27 cellular contexts compared by ENCODE assay signal in the genomic region with DNA sequence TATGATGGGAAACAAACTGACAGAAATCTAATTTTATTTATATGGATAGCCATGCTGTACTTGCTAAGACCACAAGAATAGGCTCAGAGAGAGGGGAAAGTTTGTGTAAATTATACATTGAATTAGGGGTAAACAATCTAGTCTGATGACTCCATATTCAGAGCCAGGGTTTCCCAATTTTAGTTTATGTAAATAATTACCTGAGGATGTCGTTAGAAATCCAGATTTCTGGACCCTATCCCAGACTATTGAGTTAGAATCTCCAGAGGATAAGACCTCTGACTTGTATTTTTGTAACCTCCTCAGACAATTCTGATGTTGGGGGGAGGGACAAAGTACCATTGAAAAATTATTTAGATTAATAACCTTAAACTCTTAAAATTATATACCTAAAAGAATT.
"Had no signal": no experiment of that assay in that cellular context is flagged by ENCODE, and none has a peak within 500 bp of the region (broad histone marks: within the 10 kb centered on the region; RNA-seq: fewer than 3 reads in every experiment).

No MANE protein-coding gene starts in this region.

- H3K27ac ChIP-seq: neutrophil, pancreas, prostate gland, skin epidermis, spleen, thoracic aorta, thyroid gland, tibial nerve, vagina had no signal

- H3K36me3 ChIP-seq: neutrophil, pancreas, prostate gland, thoracic aorta, thyroid gland, tibial nerve, upper lobe of left lung, vagina had no signal

- DNase-seq: naive thymus-derived CD8-positive, alpha-beta T cell; nephron progenitor cell; nucleus accumbens; pancreas; right cardiac atrium; spleen; stimulated activated CD4-positive, alpha-beta T cell treated with anti-CD3 and anti-CD28 coated beads, Interleukin-12 subunit alpha, Interleukin-12 subunit beta, amount 100 ng/mL, for 4 hours; stimulated activated CD4-positive, alpha-beta T cell treated with anti-CD3 and anti-CD28 coated beads, Interleukin-1b, Interleukin-23, amount 100 ng/mL, for 48 hours; stimulated activated CD4-positive, alpha-beta T cell treated with anti-CD3 and anti-CD28 coated beads, Interleukin-4, amount 100 ng/mL, for 1 hour; stimulated activated CD4-positive, alpha-beta T cell treated with anti-CD3 and anti-CD28 coated beads, Interleukin-4, amount 100 ng/mL, for 4 hours; stimulated activated CD8-positive, alpha-beta memory T cell treated with anti-CD3 and anti-CD28 coated beads, Interleukin-4, amount 100 ng/mL, for 48 hours; stimulated activated naive CD4-positive, alpha-beta T cell; stimulated activated naive CD8-positive, alpha-beta T cell treated with anti-CD3 and anti-CD28 coated beads, Interleukin-15, amount 100 ng/mL, for 72 hours; stimulated activated naive CD8-positive, alpha-beta T cell treated with anti-CD3 and anti-CD28 coated beads, Interleukin-15, Interleukin-2, amounts not matched to agents 100 U/mL and 50 U/mL, for 24 hours; thyroid gland; trophoblast cell; upper lobe of left lung had no signal

- H3K4me3 ChIP-seq: pancreas, prostate gland, skin epidermis, smooth muscle cell, spleen, thoracic aorta, thyroid gland, tibial nerve, upper lobe of left lung, vagina had no signal

- H3K9me3 ChIP-seq: neutrophil, pancreas, prostate gland, spleen, thoracic aorta, thyroid gland, tibial nerve, upper lobe of left lung, vagina had no signal

- H3K27me3 ChIP-seq: neutrophil, pancreas, spleen, thyroid gland, tibial nerve, upper lobe of left lung, vagina had no signal

- ATAC-seq: naive thymus-derived CD8-positive, alpha-beta T cell; natural killer cell treated with Interleukin-12 subunit alpha and Interleukin-12 subunit beta and Interleukin-15 and Interleukin-18, amount 100 ng/mL, for 72 hours; pancreas; right cardiac atrium; sciatic nerve; stimulated activated memory B cell treated with anti-CD40 and anti-IgM and Interleukin-4, amounts not matched to agents 10 μg/mL and 1 μg/mL and 100 μg/mL, for 72 hours; stimulated activated naive CD8-positive, alpha-beta T cell treated with anti-CD3 and anti-CD28 coated beads, Interleukin-15, amount 100 ng/mL, for 72 hours; stimulated activated naive CD8-positive, alpha-beta T cell treated with anti-CD3 and anti-CD28 coated beads, Interleukin-15, Interleukin-2, amounts not matched to agents 100 U/mL and 50 U/mL, for 24 hours had no signal

- H3K4me1 ChIP-seq: prostate gland had no signal
